Comparison of ENCODE assay signal across 8 cellular contexts in genomic region chr17:58303981-58304734, GRCh38. TPM values are rescaled to one million over a fixed set of nuclear protein-coding genes. Genes with fewer than 3 reads are reported as not detected.
DNase-seq lines count a peak whose midpoint lies in the region; ATAC-seq and TF ChIP-seq lines count a peak whose summit lies in the region.

No MANE protein-coding gene starts in this region.

- peak; percentile 85 for DNase-seq in DMS 273 (lab: John Stamatoyannopoulos, UW; ENCODE audit: unreplicated experiment)
- peak; percentile 58 for DNase-seq in NCI-H82 treated with DMSO at 0.1 percent for 48 hours (lab: John Stamatoyannopoulos, UW; ENCODE audit: unreplicated experiment)
- peak; percentile 45 for DNase-seq in activated T-cell treated with anti-CD3 and anti-CD28 coated beads for 1 hour (ENCODE audit: low read depth)
- no peak for DNase-seq in esophagus squamous epithelium (lab: John Stamatoyannopoulos, UW)
- peak; percentile 50 for DNase-seq in neural crest cell (ENCODE audit: low read depth, low spot score)

- H3K27me3 ChIP-seq in esophagus squamous epithelium, result peaks cover 0 to 3% (median 0%) of the 10 kb centered on the region in 4 donors

- 40 to 51% methylated on average over 4 to 7 of the region's 10 CpGs for WGBS in esophagus squamous epithelium, 2 donors

- H3K27me3 Mint-ChIP-seq in neural crest cell (ENCODE audit: low read depth), result peaks cover 2% of the 10 kb centered on the region

- no peak overlapping the region for H3K4me3 ChIP-seq in esophagus squamous epithelium

- TF ChIP-seq CTCF in esophagus squamous epithelium (IDR thresholded peaks at IDR 0.05) (peak; percentile 43 to 84 (median 68)), neural crest cell (conservative IDR thresholded peaks at IDR 0.05) (peak; percentile 75)

- intact Hi-C loops in esophagus squamous epithelium (cut with DNase I), result no loop called here

- no peaks in the 10 kb centered on the region for H3K36me3 Mint-ChIP-seq in neural crest cell (ENCODE audit: low read depth)

- no peaks in the 10 kb centered on the region for H3K9me3 Mint-ChIP-seq in neural crest cell

- no peak overlapping the region for H3K4me3 Mint-ChIP-seq in neural crest cell

- no peaks in the 10 kb centered on the region for H3K4me1 ChIP-seq in esophagus squamous epithelium

- ATAC-seq in HG02759 (IDR thresholded peaks at IDR 0.05; ENCODE audit: unreplicated experiment) (peak; percentile 65), HG02840 (IDR thresholded peaks at IDR 0.05; ENCODE audit: low FRiP score, unreplicated experiment) (no peak), GM19395 (IDR thresholded peaks at IDR 0.05; ENCODE audit: unreplicated experiment) (no peak)

- H3K27ac Mint-ChIP-seq in neural crest cell (ENCODE audit: unreplicated experiment), result no peak overlapping the region

- no peak for TF ChIP-seq POLR2A in esophagus squamous epithelium (IDR thresholded peaks at IDR 0.05)

- no peak overlapping the region for H3K27ac ChIP-seq in esophagus squamous epithelium

- no peaks in the 10 kb centered on the region for H3K9me3 ChIP-seq in esophagus squamous epithelium

- peaks cover 6% of the 10 kb centered on the region for H3K4me1 Mint-ChIP-seq in neural crest cell

- H3K36me3 ChIP-seq in esophagus squamous epithelium, result no peaks in the 10 kb centered on the region

RNA-seq across cellular contexts. Expression of gene MPO, which starts 23.4 kb away (rescaled TPM):
- total RNA-seq in esophagus squamous epithelium (not detected), neural crest cell (not detected in 2 replicates)

RNA-seq across cellular contexts. Expression of gene TSPOAP1, which starts 24.4 kb away (rescaled TPM):
- total RNA-seq in esophagus squamous epithelium (10 to 100 TPM in 1 of 4 donors, 1 to 10 TPM in 3; 2.9 to 16.0 (median 3.3) TPM), neural crest cell (27.9 and 30.5 TPM in 2 replicates)

RNA-seq across cellular contexts. Expression of gene SUPT4H1, which starts 47.8 kb away (rescaled TPM):
- total RNA-seq in esophagus squamous epithelium, result 10 to 100 TPM; 29.9 to 54.9 (median 37.0) TPM
- 79.1 and 83.8 TPM in 2 replicates for total RNA-seq in neural crest cell
